1 cellular context compared by ENCODE assay signal in the genomic region with DNA sequence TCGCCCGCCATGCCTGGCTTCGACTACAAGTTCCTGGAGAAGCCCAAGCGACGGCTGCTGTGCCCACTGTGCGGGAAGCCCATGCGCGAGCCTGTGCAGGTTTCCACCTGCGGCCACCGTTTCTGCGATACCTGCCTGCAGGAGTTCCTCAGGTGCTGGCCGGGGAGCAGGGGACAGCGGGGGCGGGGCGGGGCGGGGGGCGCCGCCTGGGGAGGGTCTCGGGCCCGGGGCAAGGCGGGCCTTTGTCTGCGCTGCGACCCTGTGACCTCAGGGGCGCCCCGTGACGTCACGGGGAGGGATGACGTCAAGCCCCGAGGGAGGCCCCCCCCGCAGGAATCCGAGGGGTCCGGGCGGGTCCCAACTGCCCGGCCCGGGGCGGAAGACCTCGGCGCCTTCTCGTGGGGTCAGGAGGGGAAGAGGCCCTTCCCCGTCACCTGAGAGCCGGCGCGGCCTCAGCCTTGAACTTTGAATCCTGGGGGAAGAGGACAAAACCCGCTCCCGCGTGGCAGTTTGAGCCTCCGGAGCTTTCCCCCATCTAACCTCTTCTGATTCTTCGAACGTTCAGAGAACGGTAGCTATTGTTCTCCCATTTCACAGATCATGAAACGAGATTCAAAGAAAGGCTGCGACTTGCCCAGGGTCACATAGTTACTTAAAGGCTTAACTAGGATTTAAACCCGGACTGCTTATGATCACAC.
TF ChIP-seq lines count a peak whose summit lies in the region.

No MANE protein-coding gene starts in this region.

TF ChIP-seq in HepG2, 621 proteins besides CTCF, POLR2A, EP300 and RAD21 (continues in another document):
- no peak for TF ChIP-seq ZNF292 (CRISPR knock-in tag; IDR thresholded peaks at IDR 0.05; ENCODE audit: borderline replicate concordance, low read depth)
- TF ChIP-seq, protein P1, sequence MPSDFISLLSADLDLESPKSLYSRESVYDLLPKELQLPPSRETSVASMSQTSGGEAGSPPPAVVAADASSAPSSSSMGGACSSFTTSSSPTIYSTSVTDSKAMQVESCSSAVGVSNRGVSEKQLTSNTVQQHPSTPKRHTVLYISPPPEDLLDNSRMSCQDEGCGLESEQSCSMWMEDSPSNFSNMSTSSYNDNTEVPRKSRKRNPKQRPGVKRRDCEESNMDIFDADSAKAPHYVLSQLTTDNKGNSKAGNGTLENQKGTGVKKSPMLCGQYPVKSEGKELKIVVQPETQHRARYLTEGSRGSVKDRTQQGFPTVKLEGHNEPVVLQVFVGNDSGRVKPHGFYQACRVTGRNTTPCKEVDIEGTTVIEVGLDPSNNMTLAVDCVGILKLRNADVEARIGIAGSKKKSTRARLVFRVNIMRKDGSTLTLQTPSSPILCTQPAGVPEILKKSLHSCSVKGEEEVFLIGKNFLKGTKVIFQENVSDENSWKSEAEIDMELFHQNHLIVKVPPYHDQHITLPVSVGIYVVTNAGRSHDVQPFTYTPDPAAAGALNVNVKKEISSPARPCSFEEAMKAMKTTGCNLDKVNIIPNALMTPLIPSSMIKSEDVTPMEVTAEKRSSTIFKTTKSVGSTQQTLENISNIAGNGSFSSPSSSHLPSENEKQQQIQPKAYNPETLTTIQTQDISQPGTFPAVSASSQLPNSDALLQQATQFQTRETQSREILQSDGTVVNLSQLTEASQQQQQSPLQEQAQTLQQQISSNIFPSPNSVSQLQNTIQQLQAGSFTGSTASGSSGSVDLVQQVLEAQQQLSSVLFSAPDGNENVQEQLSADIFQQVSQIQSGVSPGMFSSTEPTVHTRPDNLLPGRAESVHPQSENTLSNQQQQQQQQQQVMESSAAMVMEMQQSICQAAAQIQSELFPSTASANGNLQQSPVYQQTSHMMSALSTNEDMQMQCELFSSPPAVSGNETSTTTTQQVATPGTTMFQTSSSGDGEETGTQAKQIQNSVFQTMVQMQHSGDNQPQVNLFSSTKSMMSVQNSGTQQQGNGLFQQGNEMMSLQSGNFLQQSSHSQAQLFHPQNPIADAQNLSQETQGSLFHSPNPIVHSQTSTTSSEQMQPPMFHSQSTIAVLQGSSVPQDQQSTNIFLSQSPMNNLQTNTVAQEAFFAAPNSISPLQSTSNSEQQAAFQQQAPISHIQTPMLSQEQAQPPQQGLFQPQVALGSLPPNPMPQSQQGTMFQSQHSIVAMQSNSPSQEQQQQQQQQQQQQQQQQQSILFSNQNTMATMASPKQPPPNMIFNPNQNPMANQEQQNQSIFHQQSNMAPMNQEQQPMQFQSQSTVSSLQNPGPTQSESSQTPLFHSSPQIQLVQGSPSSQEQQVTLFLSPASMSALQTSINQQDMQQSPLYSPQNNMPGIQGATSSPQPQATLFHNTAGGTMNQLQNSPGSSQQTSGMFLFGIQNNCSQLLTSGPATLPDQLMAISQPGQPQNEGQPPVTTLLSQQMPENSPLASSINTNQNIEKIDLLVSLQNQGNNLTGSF (CRISPR knock-in tag; IDR thresholded peaks at IDR 0.05) = no peak; the same call in 1 of the 2 replicates
- 0 out of 2 replicates have a peak, but pooled peaks have one; percentile 22 for TF ChIP-seq HMG20A (CRISPR knock-in tag; IDR thresholded peaks at IDR 0.05; ENCODE audit: borderline replicate concordance)
- TF ChIP-seq, protein P2, sequence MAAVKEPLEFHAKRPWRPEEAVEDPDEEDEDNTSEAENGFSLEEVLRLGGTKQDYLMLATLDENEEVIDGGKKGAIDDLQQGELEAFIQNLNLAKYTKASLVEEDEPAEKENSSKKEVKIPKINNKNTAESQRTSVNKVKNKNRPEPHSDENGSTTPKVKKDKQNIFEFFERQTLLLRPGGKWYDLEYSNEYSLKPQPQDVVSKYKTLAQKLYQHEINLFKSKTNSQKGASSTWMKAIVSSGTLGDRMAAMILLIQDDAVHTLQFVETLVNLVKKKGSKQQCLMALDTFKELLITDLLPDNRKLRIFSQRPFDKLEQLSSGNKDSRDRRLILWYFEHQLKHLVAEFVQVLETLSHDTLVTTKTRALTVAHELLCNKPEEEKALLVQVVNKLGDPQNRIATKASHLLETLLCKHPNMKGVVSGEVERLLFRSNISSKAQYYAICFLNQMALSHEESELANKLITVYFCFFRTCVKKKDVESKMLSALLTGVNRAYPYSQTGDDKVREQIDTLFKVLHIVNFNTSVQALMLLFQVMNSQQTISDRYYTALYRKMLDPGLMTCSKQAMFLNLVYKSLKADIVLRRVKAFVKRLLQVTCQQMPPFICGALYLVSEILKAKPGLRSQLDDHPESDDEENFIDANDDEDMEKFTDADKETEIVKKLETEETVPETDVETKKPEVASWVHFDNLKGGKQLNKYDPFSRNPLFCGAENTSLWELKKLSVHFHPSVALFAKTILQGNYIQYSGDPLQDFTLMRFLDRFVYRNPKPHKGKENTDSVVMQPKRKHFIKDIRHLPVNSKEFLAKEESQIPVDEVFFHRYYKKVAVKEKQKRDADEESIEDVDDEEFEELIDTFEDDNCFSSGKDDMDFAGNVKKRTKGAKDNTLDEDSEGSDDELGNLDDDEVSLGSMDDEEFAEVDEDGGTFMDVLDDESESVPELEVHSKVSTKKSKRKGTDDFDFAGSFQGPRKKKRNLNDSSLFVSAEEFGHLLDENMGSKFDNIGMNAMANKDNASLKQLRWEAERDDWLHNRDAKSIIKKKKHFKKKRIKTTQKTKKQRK (IDR thresholded peaks at IDR 0.05; ENCODE audit: low read length) = no peak
- no peak for TF ChIP-seq YY1 (IDR thresholded peaks at IDR 0.05; ENCODE audit: insufficient read depth, insufficient replicate concordance, low read depth, low read length)
- no peak for TF ChIP-seq ZNF383 (CRISPR knock-in tag; IDR thresholded peaks at IDR 0.05; ENCODE audit: borderline replicate concordance)
- TF ChIP-seq, protein P3, sequence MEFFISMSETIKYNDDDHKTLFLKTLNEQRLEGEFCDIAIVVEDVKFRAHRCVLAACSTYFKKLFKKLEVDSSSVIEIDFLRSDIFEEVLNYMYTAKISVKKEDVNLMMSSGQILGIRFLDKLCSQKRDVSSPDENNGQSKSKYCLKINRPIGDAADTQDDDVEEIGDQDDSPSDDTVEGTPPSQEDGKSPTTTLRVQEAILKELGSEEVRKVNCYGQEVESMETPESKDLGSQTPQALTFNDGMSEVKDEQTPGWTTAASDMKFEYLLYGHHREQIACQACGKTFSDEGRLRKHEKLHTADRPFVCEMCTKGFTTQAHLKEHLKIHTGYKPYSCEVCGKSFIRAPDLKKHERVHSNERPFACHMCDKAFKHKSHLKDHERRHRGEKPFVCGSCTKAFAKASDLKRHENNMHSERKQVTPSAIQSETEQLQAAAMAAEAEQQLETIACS (CRISPR knock-in tag; IDR thresholded peaks at IDR 0.05) = no peak
- TF ChIP-seq BORCS8-MEF2B (CRISPR knock-in tag; IDR thresholded peaks at IDR 0.05) = no peak; the same call in 1 of the 2 replicates
- TF ChIP-seq NRL (CRISPR knock-in tag; IDR thresholded peaks at IDR 0.05; ENCODE audit: borderline replicate concordance) = no peak; the same call in 1 of the 2 replicates
- TF ChIP-seq, protein P4, sequence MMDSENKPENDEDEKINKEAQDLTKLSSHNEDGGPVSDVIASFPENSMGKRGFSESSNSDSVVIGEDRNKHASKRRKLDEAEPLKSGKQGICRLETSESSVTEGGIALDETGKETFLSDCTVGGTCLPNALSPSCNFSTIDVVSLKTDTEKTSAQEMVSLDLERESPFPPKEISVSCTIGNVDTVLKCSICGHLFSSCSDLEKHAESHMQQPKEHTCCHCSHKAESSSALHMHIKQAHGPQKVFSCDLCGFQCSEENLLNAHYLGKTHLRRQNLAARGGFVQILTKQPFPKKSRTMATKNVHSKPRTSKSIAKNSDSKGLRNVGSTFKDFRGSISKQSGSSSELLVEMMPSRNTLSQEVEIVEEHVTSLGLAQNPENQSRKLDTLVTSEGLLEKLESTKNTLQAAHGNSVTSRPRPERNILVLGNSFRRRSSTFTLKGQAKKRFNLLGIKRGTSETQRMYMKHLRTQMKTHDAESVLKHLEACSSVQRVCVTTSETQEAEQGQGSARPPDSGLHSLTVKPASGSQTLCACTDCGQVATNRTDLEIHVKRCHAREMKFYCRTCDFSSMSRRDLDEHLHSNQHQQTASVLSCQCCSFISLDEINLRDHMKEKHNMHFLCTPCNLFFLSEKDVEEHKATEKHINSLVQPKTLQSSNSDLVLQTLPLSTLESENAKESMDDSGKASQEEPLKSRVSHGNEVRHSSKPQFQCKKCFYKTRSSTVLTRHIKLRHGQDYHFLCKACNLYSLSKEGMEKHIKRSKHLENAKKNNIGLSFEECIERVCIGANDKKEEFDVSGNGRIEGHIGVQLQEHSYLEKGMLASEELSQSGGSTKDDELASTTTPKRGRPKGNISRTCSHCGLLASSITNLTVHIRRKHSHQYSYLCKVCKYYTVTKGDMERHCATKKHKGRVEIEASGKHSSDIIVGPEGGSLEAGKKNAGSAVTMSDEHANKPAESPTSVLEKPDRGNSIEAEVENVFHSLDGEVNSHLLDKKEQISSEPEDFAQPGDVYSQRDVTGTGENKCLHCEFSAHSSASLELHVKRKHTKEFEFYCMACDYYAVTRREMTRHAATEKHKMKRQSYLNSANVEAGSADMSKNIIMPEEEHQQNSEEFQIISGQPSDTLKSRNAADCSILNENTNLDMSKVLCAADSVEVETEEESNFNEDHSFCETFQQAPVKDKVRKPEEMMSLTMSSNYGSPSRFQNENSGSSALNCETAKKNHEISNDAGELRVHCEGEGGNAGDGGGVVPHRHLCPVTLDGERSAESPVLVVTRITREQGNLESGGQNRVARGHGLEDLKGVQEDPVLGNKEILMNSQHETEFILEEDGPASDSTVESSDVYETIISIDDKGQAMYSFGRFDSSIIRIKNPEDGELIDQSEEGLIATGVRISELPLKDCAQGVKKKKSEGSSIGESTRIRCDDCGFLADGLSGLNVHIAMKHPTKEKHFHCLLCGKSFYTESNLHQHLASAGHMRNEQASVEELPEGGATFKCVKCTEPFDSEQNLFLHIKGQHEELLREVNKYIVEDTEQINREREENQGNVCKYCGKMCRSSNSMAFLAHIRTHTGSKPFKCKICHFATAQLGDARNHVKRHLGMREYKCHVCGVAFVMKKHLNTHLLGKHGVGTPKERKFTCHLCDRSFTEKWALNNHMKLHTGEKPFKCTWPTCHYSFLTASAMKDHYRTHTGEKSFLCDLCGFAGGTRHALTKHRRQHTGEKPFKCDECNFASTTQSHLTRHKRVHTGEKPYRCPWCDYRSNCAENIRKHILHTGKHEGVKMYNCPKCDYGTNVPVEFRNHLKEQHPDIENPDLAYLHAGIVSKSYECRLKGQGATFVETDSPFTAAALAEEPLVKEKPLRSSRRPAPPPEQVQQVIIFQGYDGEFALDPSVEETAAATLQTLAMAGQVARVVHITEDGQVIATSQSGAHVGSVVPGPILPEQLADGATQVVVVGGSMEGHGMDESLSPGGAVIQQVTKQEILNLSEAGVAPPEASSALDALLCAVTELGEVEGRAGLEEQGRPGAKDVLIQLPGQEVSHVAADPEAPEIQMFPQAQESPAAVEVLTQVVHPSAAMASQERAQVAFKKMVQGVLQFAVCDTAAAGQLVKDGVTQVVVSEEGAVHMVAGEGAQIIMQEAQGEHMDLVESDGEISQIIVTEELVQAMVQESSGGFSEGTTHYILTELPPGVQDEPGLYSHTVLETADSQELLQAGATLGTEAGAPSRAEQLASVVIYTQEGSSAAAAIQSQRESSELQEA (CRISPR knock-in tag; IDR thresholded peaks at IDR 0.05; ENCODE audit: not compliant biosample characterization) = no peak
- TF ChIP-seq, protein P5, sequence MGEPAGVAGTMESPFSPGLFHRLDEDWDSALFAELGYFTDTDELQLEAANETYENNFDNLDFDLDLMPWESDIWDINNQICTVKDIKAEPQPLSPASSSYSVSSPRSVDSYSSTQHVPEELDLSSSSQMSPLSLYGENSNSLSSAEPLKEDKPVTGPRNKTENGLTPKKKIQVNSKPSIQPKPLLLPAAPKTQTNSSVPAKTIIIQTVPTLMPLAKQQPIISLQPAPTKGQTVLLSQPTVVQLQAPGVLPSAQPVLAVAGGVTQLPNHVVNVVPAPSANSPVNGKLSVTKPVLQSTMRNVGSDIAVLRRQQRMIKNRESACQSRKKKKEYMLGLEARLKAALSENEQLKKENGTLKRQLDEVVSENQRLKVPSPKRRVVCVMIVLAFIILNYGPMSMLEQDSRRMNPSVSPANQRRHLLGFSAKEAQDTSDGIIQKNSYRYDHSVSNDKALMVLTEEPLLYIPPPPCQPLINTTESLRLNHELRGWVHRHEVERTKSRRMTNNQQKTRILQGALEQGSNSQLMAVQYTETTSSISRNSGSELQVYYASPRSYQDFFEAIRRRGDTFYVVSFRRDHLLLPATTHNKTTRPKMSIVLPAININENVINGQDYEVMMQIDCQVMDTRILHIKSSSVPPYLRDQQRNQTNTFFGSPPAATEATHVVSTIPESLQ (CRISPR knock-in tag; conservative IDR thresholded peaks at IDR 0.05) = no peak
